7 cellular contexts compared by ENCODE assay signal in the genomic region with DNA sequence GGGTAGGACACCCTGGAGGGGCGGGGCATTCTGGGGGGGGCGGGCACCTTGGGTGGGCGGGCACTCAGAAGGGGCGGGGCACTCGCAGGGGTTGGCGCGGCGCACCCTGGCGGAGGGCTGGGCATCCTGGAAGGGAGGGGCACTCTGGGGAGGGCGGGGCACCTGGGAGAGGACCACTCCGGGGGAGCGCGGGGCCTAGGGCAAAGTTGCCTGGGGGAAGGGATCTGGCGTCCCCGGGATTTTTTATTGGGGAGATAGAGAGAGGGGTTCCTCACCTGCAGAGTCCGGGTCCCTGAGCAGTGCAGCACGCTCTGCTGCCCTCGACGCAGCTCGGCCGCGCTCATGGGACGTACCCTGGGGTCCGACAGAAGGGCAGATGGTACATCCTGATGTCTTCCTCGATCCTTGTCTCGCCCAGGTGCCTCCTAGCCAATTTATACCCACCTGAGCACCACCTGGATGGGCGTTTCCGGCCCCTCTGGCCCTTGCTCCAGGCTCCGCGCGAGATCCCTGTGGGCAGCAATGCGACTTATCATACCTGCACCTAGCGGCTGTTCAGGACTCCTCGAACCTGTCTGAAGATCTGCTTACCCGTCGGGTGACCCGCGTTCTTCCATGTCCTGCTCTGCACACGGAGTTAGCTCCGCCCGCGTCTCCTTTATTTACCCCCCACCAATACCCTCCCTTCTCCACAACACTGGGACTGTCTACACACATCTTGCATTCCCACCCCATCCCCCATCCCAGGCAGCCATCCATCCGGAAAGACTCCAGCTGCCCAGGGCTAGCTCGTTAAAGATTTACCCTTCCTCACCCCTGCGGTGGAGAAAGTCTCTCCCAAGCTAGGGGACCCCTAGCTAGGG. TPM values are rescaled to one million over a fixed set of nuclear protein-coding genes. Genes with fewer than 3 reads are reported as not detected.
DNase-seq lines count a peak whose midpoint lies in the region; ATAC-seq and TF ChIP-seq lines count a peak whose summit lies in the region.

Gene KIF12 (minus strand): TSS at position 633 of the 863 bp plus-strand sequence. CDS start 16 bp downstream, at position 617.

- H3K4me1 Mint-ChIP-seq in natural killer cell: peaks cover 0 to 4% of the 10 kb centered on the region in 2 donors

- CTCF ChIA-PET in HEK293T (lab: Yijun Ruan, JAX): interaction anchor here (1.2 to 1.7 kb wide), 4 partner anchors 9 to 192 kb away, joined by 3 to 8 read pairs (median 5); no protein-coding TSS in a partner anchor
- CTCF ChIA-PET in OCI-LY7 (lab: Charles Lee; ENCODE audit: unreplicated experiment): no interaction called here

- no peaks in the 10 kb centered on the region for H3K4me1 ChIP-seq in RWPE2 (ENCODE audit: insufficient read depth, poor library complexity, severe bottlenecking)
- H3K4me1 ChIP-seq in OCI-LY7 (ENCODE audit: insufficient read depth, low read length, poor library complexity, severe bottlenecking): no peaks in the 10 kb centered on the region

- peak within 1 kb of the TSS; percentile 50 for H3K4me3 Mint-ChIP-seq in natural killer cell

- no peaks in the 10 kb centered on the region for H4K20me1 ChIP-seq in OCI-LY7 (ENCODE audit: insufficient read depth, low read length)

- no TSS peak for BruUV-seq in OCI-LY7 (replicated peaks; lab: Mats Ljungman, UMichigan)

- no peaks in the 10 kb centered on the region for H3K9me2 ChIP-seq in OCI-LY7 (ENCODE audit: insufficient read depth, low read length)

- no peak for TF ChIP-seq CTCF in RWPE2 (IDR thresholded peaks at IDR 0.05; ENCODE audit: poor library complexity, severe bottlenecking)
- TF ChIP-seq CTCF in natural killer cell (IDR thresholded peaks at IDR 0.05): no peak
- no peak for TF ChIP-seq CTCF in OCI-LY7 (conservative IDR thresholded peaks at IDR 0.05; ENCODE audit: low read length)

- ATAC-seq in RWPE2 (ENCODE audit: low read depth) (peak; percentile 73), esophagus mucosa (peak; percentile 16), natural killer cell (peak; percentile 25 to 73 (median 71)), HG02852 (IDR thresholded peaks at IDR 0.05; ENCODE audit: unreplicated experiment) (no peak)

- no peaks in the 10 kb centered on the region for H3K27me3 ChIP-seq in RWPE2 (ENCODE audit: insufficient read depth, poor library complexity, severe bottlenecking)

- H3K27me3 Mint-ChIP-seq in natural killer cell (ENCODE audit: low read depth in 2 of 2): peaks cover 36 to 43% of the 10 kb centered on the region in 2 donors

- H3K36me3 ChIP-seq in RWPE2 (ENCODE audit: low read depth): no peaks in the 10 kb centered on the region
- H3K36me3 ChIP-seq in OCI-LY7 (ENCODE audit: insufficient read depth, low read length): no peaks in the 10 kb centered on the region

- H3K27ac ChIP-seq in RWPE2 (ENCODE audit: poor library complexity, severe bottlenecking) (no peak within 1 kb of the TSS), OCI-LY7 (ENCODE audit: low read depth, low read length, poor library complexity, severe bottlenecking) (no peak within 1 kb of the TSS)

- DNase-seq in HEK293T (ENCODE audit: extremely low spot score) (peak; percentile 91), RWPE2 (ENCODE audit: low spot score) (no peak), natural killer cell (no peak), T-helper 2 cell (no peak), OCI-LY7 (ENCODE audit: low spot score) (no peak)

- H3K79me2 ChIP-seq in OCI-LY7 (ENCODE audit: insufficient read depth, low read depth, low read length): no peaks in the 10 kb centered on the region

- no peak within 1 kb of the TSS for H2AFZ ChIP-seq in OCI-LY7 (ENCODE audit: low read length)

- H3K9me3 Mint-ChIP-seq in natural killer cell: peaks cover 2 to 3% of the 10 kb centered on the region in 2 donors

- POLR2A ChIA-PET in HEK293T (lab: Yijun Ruan, JAX): no interaction called here
- POLR2A ChIA-PET in OCI-LY7 (lab: Charles Lee): no interaction called here

- H3K4me2 ChIP-seq in OCI-LY7 (ENCODE audit: low read length): no peak within 1 kb of the TSS

- H3K4me3 ChIP-seq in RWPE2 (ENCODE audit: severe bottlenecking) (peak within 1 kb of the TSS; percentile 53), OCI-LY7 (ENCODE audit: low read depth, low read length, poor library complexity, severe bottlenecking) (no peak within 1 kb of the TSS)

- intact Hi-C loops in natural killer cell (cut with micrococcal nuclease): no loop called here
- intact Hi-C loops in OCI-LY7 (cut with micrococcal nuclease; ENCODE audit: unreplicated experiment): no loop called here

- no peaks in the 10 kb centered on the region for H3K9me3 ChIP-seq in RWPE2 (ENCODE audit: severe bottlenecking)
- H3K9me3 ChIP-seq in OCI-LY7 (ENCODE audit: low read length): no peaks in the 10 kb centered on the region

- no peaks in the 10 kb centered on the region for H3K36me3 Mint-ChIP-seq in natural killer cell

- H3K27ac Mint-ChIP-seq in natural killer cell: no peak within 1 kb of the TSS

TF ChIP-seq in HEK293T, 16 proteins besides CTCF, POLR2A, EP300 and RAD21:
- TF ChIP-seq SUZ12 (IDR thresholded peaks at IDR 0.05) (no peak), CTBP1 (IDR thresholded peaks at IDR 0.05; ENCODE audit: borderline replicate concordance) (no peak), ELF4 (IDR thresholded peaks at IDR 0.05) (no peak), ARNT (IDR thresholded peaks at IDR 0.05) (no peak), ZNF384 (IDR thresholded peaks at IDR 0.05) (no peak), SP1 (IDR thresholded peaks at IDR 0.05) (no peak), PKNOX1 (IDR thresholded peaks at IDR 0.05) (no peak), TARDBP (IDR thresholded peaks at IDR 0.05) (no peak), HDGF (IDR thresholded peaks at IDR 0.05; ENCODE audit: borderline replicate concordance) (no peak), FOXK2 (IDR thresholded peaks at IDR 0.05) (no peak), FOXA1 (IDR thresholded peaks at IDR 0.05) (no peak), L3MBTL2 (conservative IDR thresholded peaks at IDR 0.05) (no peak), NFRKB (IDR thresholded peaks at IDR 0.05) (no peak), LEF1 (IDR thresholded peaks at IDR 0.05; ENCODE audit: borderline replicate concordance) (no peak), BHLHE40 (IDR thresholded peaks at IDR 0.05; ENCODE audit: borderline replicate concordance) (no peak), FOXM1 (IDR thresholded peaks at IDR 0.05; ENCODE audit: borderline replicate concordance) (no peak)
TF ChIP-seq in HEK293T: peak in this region for 0.

RNA-seq across cellular contexts. Expression of gene KIF12, which starts in this region (rescaled TPM):
- total RNA-seq in esophagus mucosa (0.56 TPM), natural killer cell (not detected), OCI-LY7 (2022) (not detected in 2 replicates)
- total RNA-seq in OCI-LY7 (2014; rRNA removed; shearing (Covaris generic)): not detected in 2 replicates

Comparison
In these comparisons a context has a peak if more than half of its experiments do, and no peak if none do; other contexts are left out.
1. Peak in ATAC-seq in esophagus mucosa; RNA of the gene not detected or under 1 TPM.
2. Peak in ATAC-seq in natural killer cell; RNA of the gene not detected or under 1 TPM.